ENCODE assay signal across 1 cellular context in the genomic region with DNA sequence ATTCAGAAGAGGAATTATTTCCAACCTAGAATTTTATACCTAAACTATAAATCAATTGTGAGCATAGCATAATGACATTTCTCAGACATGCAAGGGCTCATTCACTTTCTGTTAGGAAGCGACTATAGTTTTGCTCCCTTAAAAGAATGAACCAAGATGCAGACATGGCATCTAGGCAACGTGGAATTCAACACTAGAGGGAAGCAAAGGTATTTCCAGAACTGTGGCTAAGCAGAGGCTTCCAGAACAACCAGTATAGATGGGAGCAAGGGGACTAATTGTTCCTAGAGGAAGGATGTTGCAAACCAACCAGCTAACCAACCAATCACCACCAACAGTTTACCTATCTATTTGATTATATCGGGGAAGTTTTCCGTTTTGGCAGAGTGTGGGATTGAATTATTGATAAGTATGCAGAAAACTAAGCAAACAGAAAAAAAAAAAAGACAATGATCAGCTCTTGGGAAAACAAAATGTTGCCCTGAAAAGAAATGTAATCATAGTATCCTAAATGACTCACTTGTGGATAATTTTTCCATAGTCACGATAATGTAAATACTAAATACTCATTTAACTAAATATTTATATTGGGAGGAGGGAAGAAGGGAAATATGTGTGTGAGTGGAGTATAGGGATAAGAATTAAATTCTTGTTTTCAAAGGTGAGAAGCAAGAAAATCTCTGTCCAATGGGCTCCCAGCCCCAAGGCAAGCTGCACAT.
TF ChIP-seq lines count a peak whose summit lies in the region.

No MANE protein-coding gene starts in this region.

TF ChIP-seq in A549, 52 proteins besides CTCF, POLR2A, EP300 and RAD21:
- no peak for TF ChIP-seq BHLHE40 (IDR thresholded peaks at IDR 0.05; ENCODE audit: low read depth, low read length)
- TF ChIP-seq CHD2 (IDR thresholded peaks at IDR 0.05; ENCODE audit: low read length, partially characterized antibody): no peak
- no peak for TF ChIP-seq GATA3 (IDR thresholded peaks at IDR 0.05; ENCODE audit: borderline replicate concordance)
- TF ChIP-seq SREBF2 (IDR thresholded peaks at IDR 0.05): no peak
- TF ChIP-seq HOXB5 (CRISPR knock-in tag; IDR thresholded peaks at IDR 0.05): no peak
- no peak for TF ChIP-seq MYC (IDR thresholded peaks at IDR 0.05; ENCODE audit: borderline replicate concordance, low read length)
- TF ChIP-seq, protein P1, sequence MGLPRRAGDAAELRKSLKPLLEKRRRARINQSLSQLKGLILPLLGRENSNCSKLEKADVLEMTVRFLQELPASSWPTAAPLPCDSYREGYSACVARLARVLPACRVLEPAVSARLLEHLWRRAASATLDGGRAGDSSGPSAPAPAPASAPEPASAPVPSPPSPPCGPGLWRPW (IDR thresholded peaks at IDR 0.05): no peak
- TF ChIP-seq SMC3 (IDR thresholded peaks at IDR 0.05): no peak; the same call in 2 of the 3 replicates
- no peak for TF ChIP-seq EHF (CRISPR knock-in tag; IDR thresholded peaks at IDR 0.05)
- TF ChIP-seq ZC3H11A (IDR thresholded peaks at IDR 0.05): no peak
- no peak for TF ChIP-seq CHD4 (IDR thresholded peaks at IDR 0.05; ENCODE audit: borderline replicate concordance)
- TF ChIP-seq PHF8 (IDR thresholded peaks at IDR 0.05; ENCODE audit: borderline replicate concordance, low read depth): no peak
- no peak for TF ChIP-seq HEYL (CRISPR knock-in tag; IDR thresholded peaks at IDR 0.05)
- TF ChIP-seq, protein P2, sequence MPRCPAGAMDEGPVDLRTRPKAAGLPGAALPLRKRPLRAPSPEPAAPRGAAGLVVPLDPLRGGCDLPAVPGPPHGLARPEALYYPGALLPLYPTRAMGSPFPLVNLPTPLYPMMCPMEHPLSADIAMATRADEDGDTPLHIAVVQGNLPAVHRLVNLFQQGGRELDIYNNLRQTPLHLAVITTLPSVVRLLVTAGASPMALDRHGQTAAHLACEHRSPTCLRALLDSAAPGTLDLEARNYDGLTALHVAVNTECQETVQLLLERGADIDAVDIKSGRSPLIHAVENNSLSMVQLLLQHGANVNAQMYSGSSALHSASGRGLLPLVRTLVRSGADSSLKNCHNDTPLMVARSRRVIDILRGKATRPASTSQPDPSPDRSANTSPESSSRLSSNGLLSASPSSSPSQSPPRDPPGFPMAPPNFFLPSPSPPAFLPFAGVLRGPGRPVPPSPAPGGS (IDR thresholded peaks at IDR 0.05): no peak
- TF ChIP-seq NFE2L2 (conservative IDR thresholded peaks at IDR 0.05; ENCODE audit: low read length): no peak
- TF ChIP-seq CBX2 (IDR thresholded peaks at IDR 0.05; ENCODE audit: borderline replicate concordance, low read depth): no peak
